13 cellular contexts compared by ENCODE assay signal in genomic region chr5:150662731-150663516, GRCh38.
"Had no signal": no experiment of that assay in that cellular context is flagged by ENCODE, and none has a peak within 500 bp of the region (broad histone marks: within the 10 kb centered on the region; RNA-seq: fewer than 3 reads in every experiment).

No MANE protein-coding gene starts in this region.

- H3K4me1 ChIP-seq: pancreas, thyroid gland had no signal

- H3K9me3 ChIP-seq: adrenal gland, esophagus muscularis mucosa, pancreas, thyroid gland had no signal

- H3K27me3 ChIP-seq: adrenal gland, esophagus muscularis mucosa, pancreas, thyroid gland had no signal

- ATAC-seq: activated CD4-positive, CD25-positive, alpha-beta regulatory T cell treated with anti-CD3 and anti-CD28 coated beads, Interleukin-2, amount 50 U/mL, for 24 hours; left ventricle myocardium superior; pancreas; stimulated activated naive B cell treated with anti-CD40 and anti-IgM and Interleukin-4, amounts not matched to agents 10 μg/mL and 1 μg/mL and 100 μg/mL, for 72 hours had no signal

- DNase-seq: activated T-cell treated with anti-CD3 and anti-CD28 coated beads, Interleukin-2, amount 50 U/mL, for 1 hour; caudate nucleus; hippocampal formation; kidney; left ventricle myocardium superior; mesenchymal stem cell; pancreas; stimulated activated CD4-positive, alpha-beta T cell treated with anti-CD3 and anti-CD28 coated beads, Interleukin-2, amount 100 ng/mL, for 48 hours; stimulated activated naive B cell treated with anti-CD40 and anti-IgM and Interleukin-4, amounts not matched to agents 10 μg/mL and 1 μg/mL and 100 μg/mL, for 72 hours; thyroid gland had no signal

- H3K27ac ChIP-seq: adrenal gland, esophagus muscularis mucosa, pancreas, thyroid gland had no signal

- H3K4me3 ChIP-seq: adrenal gland, esophagus muscularis mucosa, pancreas, thyroid gland had no signal

- H3K36me3 ChIP-seq: adrenal gland, esophagus muscularis mucosa, pancreas, thyroid gland had no signal
